In the genomic region with DNA sequence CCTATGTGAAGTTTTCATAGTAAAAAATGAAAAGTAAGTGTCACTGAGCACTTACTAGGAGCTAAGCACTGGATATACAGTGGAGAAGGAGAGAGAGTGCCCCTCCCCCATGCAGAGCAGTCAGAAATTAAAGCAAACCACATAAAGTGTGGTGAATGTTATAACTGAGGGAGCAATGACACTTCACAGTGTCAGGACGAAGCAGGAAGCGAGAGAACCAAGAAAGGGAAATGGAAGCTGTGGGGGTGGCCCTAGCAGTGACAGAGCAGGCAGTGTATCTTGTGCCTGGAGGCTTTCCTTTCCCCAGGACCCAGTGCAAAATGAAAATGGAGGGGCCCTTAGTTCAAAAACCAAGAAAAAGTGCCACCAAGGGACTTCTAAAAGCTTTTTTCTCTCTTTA, we compare ENCODE assay signal across 1 cellular context.
TF ChIP-seq lines count a peak whose summit lies in the region.

No MANE protein-coding gene starts in this region.

TF ChIP-seq in GM12878, 131 proteins besides CTCF, POLR2A, EP300 and RAD21 (continued from another document and continues in another):
- TF ChIP-seq, protein P1, sequence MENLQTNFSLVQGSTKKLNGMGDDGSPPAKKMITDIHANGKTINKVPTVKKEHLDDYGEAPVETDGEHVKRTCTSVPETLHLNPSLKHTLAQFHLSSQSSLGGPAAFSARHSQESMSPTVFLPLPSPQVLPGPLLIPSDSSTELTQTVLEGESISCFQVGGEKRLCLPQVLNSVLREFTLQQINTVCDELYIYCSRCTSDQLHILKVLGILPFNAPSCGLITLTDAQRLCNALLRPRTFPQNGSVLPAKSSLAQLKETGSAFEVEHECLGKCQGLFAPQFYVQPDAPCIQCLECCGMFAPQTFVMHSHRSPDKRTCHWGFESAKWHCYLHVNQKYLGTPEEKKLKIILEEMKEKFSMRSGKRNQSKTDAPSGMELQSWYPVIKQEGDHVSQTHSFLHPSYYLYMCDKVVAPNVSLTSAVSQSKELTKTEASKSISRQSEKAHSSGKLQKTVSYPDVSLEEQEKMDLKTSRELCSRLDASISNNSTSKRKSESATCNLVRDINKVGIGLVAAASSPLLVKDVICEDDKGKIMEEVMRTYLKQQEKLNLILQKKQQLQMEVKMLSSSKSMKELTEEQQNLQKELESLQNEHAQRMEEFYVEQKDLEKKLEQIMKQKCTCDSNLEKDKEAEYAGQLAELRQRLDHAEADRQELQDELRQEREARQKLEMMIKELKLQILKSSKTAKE (IDR thresholded peaks at IDR 0.05; ENCODE audit: low read depth, poor library complexity, severe bottlenecking), result no peak
- no peak for TF ChIP-seq WRNIP1 (IDR thresholded peaks at IDR 0.05; ENCODE audit: borderline replicate concordance, low read depth, low read length)
- TF ChIP-seq, protein P2, sequence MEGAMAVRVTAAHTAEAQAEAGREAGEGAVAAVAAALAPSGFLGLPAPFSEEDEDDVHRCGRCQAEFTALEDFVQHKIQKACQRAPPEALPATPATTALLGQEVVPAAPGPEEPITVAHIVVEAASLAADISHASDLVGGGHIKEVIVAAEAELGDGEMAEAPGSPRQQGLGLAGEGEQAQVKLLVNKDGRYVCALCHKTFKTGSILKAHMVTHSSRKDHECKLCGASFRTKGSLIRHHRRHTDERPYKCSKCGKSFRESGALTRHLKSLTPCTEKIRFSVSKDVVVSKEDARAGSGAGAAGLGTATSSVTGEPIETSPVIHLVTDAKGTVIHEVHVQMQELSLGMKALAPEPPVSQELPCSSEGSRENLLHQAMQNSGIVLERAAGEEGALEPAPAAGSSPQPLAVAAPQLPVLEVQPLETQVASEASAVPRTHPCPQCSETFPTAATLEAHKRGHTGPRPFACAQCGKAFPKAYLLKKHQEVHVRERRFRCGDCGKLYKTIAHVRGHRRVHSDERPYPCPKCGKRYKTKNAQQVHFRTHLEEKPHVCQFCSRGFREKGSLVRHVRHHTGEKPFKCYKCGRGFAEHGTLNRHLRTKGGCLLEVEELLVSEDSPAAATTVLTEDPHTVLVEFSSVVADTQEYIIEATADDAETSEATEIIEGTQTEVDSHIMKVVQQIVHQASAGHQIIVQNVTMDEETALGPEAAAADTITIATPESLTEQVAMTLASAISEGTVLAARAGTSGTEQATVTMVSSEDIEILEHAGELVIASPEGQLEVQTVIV (IDR thresholded peaks at IDR 0.05; ENCODE audit: borderline replicate concordance, partially characterized antibody), result no peak
- TF ChIP-seq FOXM1 (IDR thresholded peaks at IDR 0.05; ENCODE audit: low read depth, low read length), result no peak
- 0 out of 2 replicates have a peak, but pooled peaks have one; percentile 5 for TF ChIP-seq ZNF24 (IDR thresholded peaks at IDR 0.05)
- no peak for TF ChIP-seq RCOR1 (conservative IDR thresholded peaks at IDR 0.05; ENCODE audit: low read depth, low read length)
- TF ChIP-seq GATAD2B (conservative IDR thresholded peaks at IDR 0.05; ENCODE audit: low read depth), result no peak
- TF ChIP-seq ZZZ3 (IDR thresholded peaks at IDR 0.05; ENCODE audit: control insufficient read depth, insufficient read length, low read depth), result no peak
- no peak for TF ChIP-seq ZBED1 (IDR thresholded peaks at IDR 0.05; ENCODE audit: borderline replicate concordance)
- TF ChIP-seq, protein P3, sequence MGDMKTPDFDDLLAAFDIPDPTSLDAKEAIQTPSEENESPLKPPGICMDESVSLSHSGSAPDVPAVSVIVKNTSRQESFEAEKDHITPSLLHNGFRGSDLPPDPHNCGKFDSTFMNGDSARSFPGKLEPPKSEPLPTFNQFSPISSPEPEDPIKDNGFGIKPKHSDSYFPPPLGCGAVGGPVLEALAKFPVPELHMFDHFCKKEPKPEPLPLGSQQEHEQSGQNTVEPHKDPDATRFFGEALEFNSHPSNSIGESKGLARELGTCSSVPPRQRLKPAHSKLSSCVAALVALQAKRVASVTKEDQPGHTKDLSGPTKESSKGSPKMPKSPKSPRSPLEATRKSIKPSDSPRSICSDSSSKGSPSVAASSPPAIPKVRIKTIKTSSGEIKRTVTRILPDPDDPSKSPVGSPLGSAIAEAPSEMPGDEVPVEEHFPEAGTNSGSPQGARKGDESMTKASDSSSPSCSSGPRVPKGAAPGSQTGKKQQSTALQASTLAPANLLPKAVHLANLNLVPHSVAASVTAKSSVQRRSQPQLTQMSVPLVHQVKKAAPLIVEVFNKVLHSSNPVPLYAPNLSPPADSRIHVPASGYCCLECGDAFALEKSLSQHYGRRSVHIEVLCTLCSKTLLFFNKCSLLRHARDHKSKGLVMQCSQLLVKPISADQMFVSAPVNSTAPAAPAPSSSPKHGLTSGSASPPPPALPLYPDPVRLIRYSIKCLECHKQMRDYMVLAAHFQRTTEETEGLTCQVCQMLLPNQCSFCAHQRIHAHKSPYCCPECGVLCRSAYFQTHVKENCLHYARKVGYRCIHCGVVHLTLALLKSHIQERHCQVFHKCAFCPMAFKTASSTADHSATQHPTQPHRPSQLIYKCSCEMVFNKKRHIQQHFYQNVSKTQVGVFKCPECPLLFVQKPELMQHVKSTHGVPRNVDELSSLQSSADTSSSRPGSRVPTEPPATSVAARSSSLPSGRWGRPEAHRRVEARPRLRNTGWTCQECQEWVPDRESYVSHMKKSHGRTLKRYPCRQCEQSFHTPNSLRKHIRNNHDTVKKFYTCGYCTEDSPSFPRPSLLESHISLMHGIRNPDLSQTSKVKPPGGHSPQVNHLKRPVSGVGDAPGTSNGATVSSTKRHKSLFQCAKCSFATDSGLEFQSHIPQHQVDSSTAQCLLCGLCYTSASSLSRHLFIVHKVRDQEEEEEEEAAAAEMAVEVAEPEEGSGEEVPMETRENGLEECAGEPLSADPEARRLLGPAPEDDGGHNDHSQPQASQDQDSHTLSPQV (IDR thresholded peaks at IDR 0.05), result no peak
- TF ChIP-seq CHD4 (IDR thresholded peaks at IDR 0.05), result no peak
- TF ChIP-seq, protein P4, sequence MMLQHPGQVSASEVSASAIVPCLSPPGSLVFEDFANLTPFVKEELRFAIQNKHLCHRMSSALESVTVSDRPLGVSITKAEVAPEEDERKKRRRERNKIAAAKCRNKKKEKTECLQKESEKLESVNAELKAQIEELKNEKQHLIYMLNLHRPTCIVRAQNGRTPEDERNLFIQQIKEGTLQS (IDR thresholded peaks at IDR 0.05; ENCODE audit: borderline replicate concordance, extremely low read depth, low read depth, low read length), result no peak
- TF ChIP-seq ETV6 (conservative IDR thresholded peaks at IDR 0.05 in 1 of 2, IDR thresholded peaks at IDR 0.05 in 1 of 2; ENCODE audit: borderline replicate concordance in 1 of 2, low read depth in 1 of 2), result peak in 1 of 2 experiments; percentile 66; a peak in 1 of 4 replicates
- TF ChIP-seq RAD51 (IDR thresholded peaks at IDR 0.05), result no peak
- no peak for TF ChIP-seq BMI1 (IDR thresholded peaks at IDR 0.05; ENCODE audit: borderline replicate concordance)
- no peak for TF ChIP-seq SMC3 (IDR thresholded peaks at IDR 0.05; ENCODE audit: borderline replicate concordance, low read length)
- no peak for TF ChIP-seq YBX1 (IDR thresholded peaks at IDR 0.05)
- TF ChIP-seq IKZF2 (IDR thresholded peaks at IDR 0.05), result peak; percentile 61 to 76
- TF ChIP-seq, protein P5, sequence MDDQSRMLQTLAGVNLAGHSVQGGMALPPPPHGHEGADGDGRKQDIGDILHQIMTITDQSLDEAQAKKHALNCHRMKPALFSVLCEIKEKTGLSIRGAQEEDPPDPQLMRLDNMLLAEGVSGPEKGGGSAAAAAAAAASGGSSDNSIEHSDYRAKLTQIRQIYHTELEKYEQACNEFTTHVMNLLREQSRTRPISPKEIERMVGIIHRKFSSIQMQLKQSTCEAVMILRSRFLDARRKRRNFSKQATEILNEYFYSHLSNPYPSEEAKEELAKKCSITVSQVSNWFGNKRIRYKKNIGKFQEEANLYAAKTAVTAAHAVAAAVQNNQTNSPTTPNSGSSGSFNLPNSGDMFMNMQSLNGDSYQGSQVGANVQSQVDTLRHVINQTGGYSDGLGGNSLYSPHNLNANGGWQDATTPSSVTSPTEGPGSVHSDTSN (IDR thresholded peaks at IDR 0.05; ENCODE audit: insufficient replicate concordance, low read depth, low read length), result no peak
- no peak for TF ChIP-seq PAX8 (IDR thresholded peaks at IDR 0.05)
- TF ChIP-seq CBX3 (IDR thresholded peaks at IDR 0.05; ENCODE audit: borderline replicate concordance, low read depth), result no peak
- TF ChIP-seq, protein P6, sequence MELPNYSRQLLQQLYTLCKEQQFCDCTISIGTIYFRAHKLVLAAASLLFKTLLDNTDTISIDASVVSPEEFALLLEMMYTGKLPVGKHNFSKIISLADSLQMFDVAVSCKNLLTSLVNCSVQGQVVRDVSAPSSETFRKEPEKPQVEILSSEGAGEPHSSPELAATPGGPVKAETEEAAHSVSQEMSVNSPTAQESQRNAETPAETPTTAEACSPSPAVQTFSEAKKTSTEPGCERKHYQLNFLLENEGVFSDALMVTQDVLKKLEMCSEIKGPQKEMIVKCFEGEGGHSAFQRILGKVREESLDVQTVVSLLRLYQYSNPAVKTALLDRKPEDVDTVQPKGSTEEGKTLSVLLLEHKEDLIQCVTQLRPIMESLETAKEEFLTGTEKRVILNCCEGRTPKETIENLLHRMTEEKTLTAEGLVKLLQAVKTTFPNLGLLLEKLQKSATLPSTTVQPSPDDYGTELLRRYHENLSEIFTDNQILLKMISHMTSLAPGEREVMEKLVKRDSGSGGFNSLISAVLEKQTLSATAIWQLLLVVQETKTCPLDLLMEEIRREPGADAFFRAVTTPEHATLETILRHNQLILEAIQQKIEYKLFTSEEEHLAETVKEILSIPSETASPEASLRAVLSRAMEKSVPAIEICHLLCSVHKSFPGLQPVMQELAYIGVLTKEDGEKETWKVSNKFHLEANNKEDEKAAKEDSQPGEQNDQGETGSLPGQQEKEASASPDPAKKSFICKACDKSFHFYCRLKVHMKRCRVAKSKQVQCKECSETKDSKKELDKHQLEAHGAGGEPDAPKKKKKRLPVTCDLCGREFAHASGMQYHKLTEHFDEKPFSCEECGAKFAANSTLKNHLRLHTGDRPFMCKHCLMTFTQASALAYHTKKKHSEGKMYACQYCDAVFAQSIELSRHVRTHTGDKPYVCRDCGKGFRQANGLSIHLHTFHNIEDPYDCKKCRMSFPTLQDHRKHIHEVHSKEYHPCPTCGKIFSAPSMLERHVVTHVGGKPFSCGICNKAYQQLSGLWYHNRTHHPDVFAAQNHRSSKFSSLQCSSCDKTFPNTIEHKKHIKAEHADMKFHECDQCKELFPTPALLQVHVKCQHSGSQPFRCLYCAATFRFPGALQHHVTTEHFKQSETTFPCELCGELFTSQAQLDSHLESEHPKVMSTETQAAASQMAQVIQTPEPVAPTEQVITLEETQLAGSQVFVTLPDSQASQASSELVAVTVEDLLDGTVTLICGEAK (IDR thresholded peaks at IDR 0.05; ENCODE audit: borderline replicate concordance), result no peak
- no peak for TF ChIP-seq MYB (IDR thresholded peaks at IDR 0.05; ENCODE audit: borderline replicate concordance, low read depth, low read length)
- TF ChIP-seq, protein P7, sequence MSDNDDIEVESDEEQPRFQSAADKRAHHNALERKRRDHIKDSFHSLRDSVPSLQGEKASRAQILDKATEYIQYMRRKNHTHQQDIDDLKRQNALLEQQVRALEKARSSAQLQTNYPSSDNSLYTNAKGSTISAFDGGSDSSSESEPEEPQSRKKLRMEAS (IDR thresholded peaks at IDR 0.05; ENCODE audit: low read depth, low read length), result no peak
- TF ChIP-seq ASH2L (IDR thresholded peaks at IDR 0.05; ENCODE audit: borderline replicate concordance, low read depth), result no peak
- TF ChIP-seq, protein P8, sequence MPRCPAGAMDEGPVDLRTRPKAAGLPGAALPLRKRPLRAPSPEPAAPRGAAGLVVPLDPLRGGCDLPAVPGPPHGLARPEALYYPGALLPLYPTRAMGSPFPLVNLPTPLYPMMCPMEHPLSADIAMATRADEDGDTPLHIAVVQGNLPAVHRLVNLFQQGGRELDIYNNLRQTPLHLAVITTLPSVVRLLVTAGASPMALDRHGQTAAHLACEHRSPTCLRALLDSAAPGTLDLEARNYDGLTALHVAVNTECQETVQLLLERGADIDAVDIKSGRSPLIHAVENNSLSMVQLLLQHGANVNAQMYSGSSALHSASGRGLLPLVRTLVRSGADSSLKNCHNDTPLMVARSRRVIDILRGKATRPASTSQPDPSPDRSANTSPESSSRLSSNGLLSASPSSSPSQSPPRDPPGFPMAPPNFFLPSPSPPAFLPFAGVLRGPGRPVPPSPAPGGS (IDR thresholded peaks at IDR 0.05; ENCODE audit: borderline replicate concordance, insufficient read depth, low read depth, low read length, poor library complexity, severe bottlenecking), result no peak
- no peak for TF ChIP-seq NRF1 (conservative IDR thresholded peaks at IDR 0.05; ENCODE audit: low read depth, low read length)
- no peak for TF ChIP-seq FOXK2 (IDR thresholded peaks at IDR 0.05)
- TF ChIP-seq GABPA (IDR thresholded peaks at IDR 0.05; ENCODE audit: low read depth), result no peak
- TF ChIP-seq, protein P9, sequence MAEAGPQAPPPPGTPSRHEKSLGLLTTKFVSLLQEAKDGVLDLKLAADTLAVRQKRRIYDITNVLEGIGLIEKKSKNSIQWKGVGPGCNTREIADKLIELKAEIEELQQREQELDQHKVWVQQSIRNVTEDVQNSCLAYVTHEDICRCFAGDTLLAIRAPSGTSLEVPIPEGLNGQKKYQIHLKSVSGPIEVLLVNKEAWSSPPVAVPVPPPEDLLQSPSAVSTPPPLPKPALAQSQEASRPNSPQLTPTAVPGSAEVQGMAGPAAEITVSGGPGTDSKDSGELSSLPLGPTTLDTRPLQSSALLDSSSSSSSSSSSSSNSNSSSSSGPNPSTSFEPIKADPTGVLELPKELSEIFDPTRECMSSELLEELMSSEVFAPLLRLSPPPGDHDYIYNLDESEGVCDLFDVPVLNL (IDR thresholded peaks at IDR 0.05; ENCODE audit: low read depth, low read length), result no peak
- TF ChIP-seq, protein P10, sequence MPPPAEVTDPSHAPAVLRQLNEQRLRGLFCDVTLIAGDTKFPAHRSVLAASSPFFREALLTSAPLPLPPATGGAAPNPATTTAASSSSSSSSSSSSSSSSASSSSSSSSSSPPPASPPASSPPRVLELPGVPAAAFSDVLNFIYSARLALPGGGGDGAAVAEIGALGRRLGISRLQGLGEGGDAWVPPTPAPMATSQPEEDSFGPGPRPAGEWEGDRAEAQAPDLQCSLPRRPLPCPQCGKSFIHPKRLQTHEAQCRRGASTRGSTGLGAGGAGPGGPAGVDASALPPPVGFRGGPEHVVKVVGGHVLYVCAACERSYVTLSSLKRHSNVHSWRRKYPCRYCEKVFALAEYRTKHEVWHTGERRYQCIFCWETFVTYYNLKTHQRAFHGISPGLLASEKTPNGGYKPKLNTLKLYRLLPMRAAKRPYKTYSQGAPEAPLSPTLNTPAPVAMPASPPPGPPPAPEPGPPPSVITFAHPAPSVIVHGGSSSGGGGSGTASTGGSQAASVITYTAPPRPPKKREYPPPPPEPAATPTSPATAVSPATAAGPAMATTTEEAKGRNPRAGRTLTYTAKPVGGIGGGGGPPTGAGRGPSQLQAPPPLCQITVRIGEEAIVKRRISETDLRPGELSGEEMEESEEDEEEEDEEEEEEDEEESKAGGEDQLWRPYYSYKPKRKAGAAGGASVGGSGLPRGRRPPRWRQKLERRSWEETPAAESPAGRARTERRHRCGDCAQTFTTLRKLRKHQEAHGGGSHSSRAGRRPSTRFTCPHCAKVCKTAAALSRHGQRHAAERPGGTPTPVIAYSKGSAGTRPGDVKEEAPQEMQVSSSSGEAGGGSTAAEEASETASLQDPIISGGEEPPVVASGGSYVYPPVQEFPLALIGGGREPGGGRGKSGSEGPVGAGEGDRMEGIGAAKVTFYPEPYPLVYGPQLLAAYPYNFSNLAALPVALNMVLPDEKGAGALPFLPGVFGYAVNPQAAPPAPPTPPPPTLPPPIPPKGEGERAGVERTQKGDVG (CRISPR knock-in tag; IDR thresholded peaks at IDR 0.05), result no peak
- TF ChIP-seq TAF1 (IDR thresholded peaks at IDR 0.05; ENCODE audit: borderline replicate concordance, low read depth, low read length), result no peak
- TF ChIP-seq POLR2AphosphoS2 (IDR thresholded peaks at IDR 0.05; ENCODE audit: low read depth, low read length), result no peak
- TF ChIP-seq POU2F2 (IDR thresholded peaks at IDR 0.05; ENCODE audit: borderline replicate concordance, low read depth, low read length), result no peak
- no peak for TF ChIP-seq SP1 (IDR thresholded peaks at IDR 0.05; ENCODE audit: low read depth, low read length)
- TF ChIP-seq TARDBP (IDR thresholded peaks at IDR 0.05; ENCODE audit: borderline replicate concordance), result no peak
- TF ChIP-seq SIN3A (IDR thresholded peaks at IDR 0.05; ENCODE audit: low read depth, low read length), result no peak
